ENCODE assay signal across 19 cellular contexts in genomic region chr20:50891138-50891537, GRCh38. TPM values are rescaled to one million over a fixed set of nuclear protein-coding genes. Genes with fewer than 3 reads are reported as not detected.
DNase-seq lines count a peak whose midpoint lies in the region; TF ChIP-seq lines count a peak whose summit lies in the region.
"Had no signal": no experiment of that assay in that cellular context is flagged by ENCODE, and none has a peak within 500 bp of the region (broad histone marks: within the 10 kb centered on the region; RNA-seq: fewer than 3 reads in every experiment).

No MANE protein-coding gene starts in this region.

- H2AFZ ChIP-seq in fibroblast of lung (ENCODE audit: low read length) = no peak overlapping the region

- no peak overlapping the region for H3K4me2 ChIP-seq in fibroblast of lung (ENCODE audit: extremely low read depth, insufficient read depth, low read length)

- TF ChIP-seq CTCF in cardiac muscle cell (IDR thresholded peaks at IDR 0.05; ENCODE audit: low read depth, low read length) (no peak), left ventricle myocardium inferior (IDR thresholded peaks at IDR 0.05; ENCODE audit: borderline replicate concordance) (no peak), fibroblast of lung (conservative IDR thresholded peaks at IDR 0.05 in 1 of 2, IDR thresholded peaks at IDR 0.05 in 1 of 2; ENCODE audit: low read depth in 1 of 2, low read length in 2 of 2) (no peak)

- H3K9me3 ChIP-seq in cardiac muscle cell (ENCODE audit: low read depth) (no peaks in the 10 kb centered on the region), left ventricle myocardium inferior (replicated peaks) (no peaks in the 10 kb centered on the region), fibroblast of lung (ENCODE audit: control insufficient read depth, insufficient read depth, low read depth, low read length) (no peaks in the 10 kb centered on the region)
- H3K9me3 ChIP-seq: breast epithelium, HAP-1, neutrophil, testis had no signal

- H3K27me3 ChIP-seq in cardiac muscle cell = no peaks in the 10 kb centered on the region
- no peaks in the 10 kb centered on the region for H3K27me3 ChIP-seq in left ventricle myocardium inferior (ENCODE audit: low read depth)
- no peaks in the 10 kb centered on the region for H3K27me3 ChIP-seq in fibroblast of lung (ENCODE audit: control insufficient read depth, insufficient read depth, low read length)
- H3K27me3 ChIP-seq: breast epithelium, neutrophil, testis had no signal

- no peaks in the 10 kb centered on the region for H4K20me1 ChIP-seq in fibroblast of lung (ENCODE audit: control insufficient read depth, extremely low read depth, insufficient read depth, low read length)

- H3K27ac ChIP-seq in cardiac muscle cell = peak overlapping the region; percentile 43
- H3K27ac ChIP-seq in left ventricle myocardium inferior (replicated peaks) = no peak overlapping the region
- no peak overlapping the region for H3K27ac ChIP-seq in fibroblast of lung (ENCODE audit: insufficient read depth, low read length)
- H3K27ac ChIP-seq: breast epithelium, neutrophil, testis, VCaP had no signal

- DNase-seq in cardiac muscle cell (ENCODE audit: low read depth in 1 of 2, low spot score in 1 of 2) (peak in 1 of 2 donors; percentile 11), left ventricle myocardium inferior (no peak), fibroblast of lung (ENCODE audit: low read depth in 2 of 2) (peak; percentile 22 to 26), superior temporal gyrus (ENCODE audit: extremely low spot score) (peak; percentile 33), putamen (ENCODE audit: low spot score) (no peak), NAMALWA (ENCODE audit: low spot score) (no peak), NCI-H128 (lab: John Stamatoyannopoulos, UW; ENCODE audit: unreplicated experiment) (no peak)
- DNase-seq: GDM1; hypothalamus; NCI-H82; right cardiac atrium; RPMI8226; stimulated activated CD4-positive, alpha-beta T cell treated with anti-CD3 and anti-CD28 coated beads, Interleukin-2, amount 100 ng/mL, for 24 hours had no signal

- H3K4me1 ChIP-seq in cardiac muscle cell (ENCODE audit: low read depth) (no peaks in the 10 kb centered on the region), left ventricle myocardium inferior (peaks cover 12% of the 10 kb centered on the region), fibroblast of lung (ENCODE audit: control insufficient read depth, extremely low read depth, insufficient read depth, low read length) (no peaks in the 10 kb centered on the region)
- H3K4me1 ChIP-seq: breast epithelium, HAP-1, testis had no signal

- H3K4me3 ChIP-seq in cardiac muscle cell (no peak overlapping the region), left ventricle myocardium inferior (no peak overlapping the region), fibroblast of lung (replicated peaks in 1 of 4; ENCODE audit: control extremely low read depth in 1 of 4, insufficient read depth in 1 of 4, low read depth in 3 of 4, low read length in 4 of 4) (no peak overlapping the region)
- H3K4me3 ChIP-seq: breast epithelium, HAP-1, testis had no signal

- H3K79me2 ChIP-seq in fibroblast of lung (ENCODE audit: control insufficient read depth, insufficient read depth, low read length) = peaks cover 2% of the 10 kb centered on the region

- H3K9ac ChIP-seq in fibroblast of lung (ENCODE audit: insufficient read depth, low read length) = no peak overlapping the region

- H3K36me3 ChIP-seq in cardiac muscle cell (peaks cover 53% of the 10 kb centered on the region), left ventricle myocardium inferior (peaks cover 55% of the 10 kb centered on the region), fibroblast of lung (ENCODE audit: control insufficient read depth, insufficient read depth, low read length) (peaks cover 10% of the 10 kb centered on the region)
- H3K36me3 ChIP-seq: breast epithelium had no signal

- intact Hi-C loops in left ventricle myocardium inferior (cut with micrococcal nuclease) = no loop called here

TF ChIP-seq in PFSK-1, 5 proteins besides CTCF, POLR2A, EP300 and RAD21:
- TF ChIP-seq POLR2AphosphoS5 (IDR thresholded peaks at IDR 0.05; ENCODE audit: low read depth, low read length) (0 out of 2 replicates have a peak, but pooled peaks have one; percentile 13), FOXP2 (optimal IDR thresholded peaks at IDR 0.05; ENCODE audit: borderline replicate concordance, extremely low read depth, extremely low read length, insufficient read depth) (no peak), TAF1 (IDR thresholded peaks at IDR 0.05; ENCODE audit: borderline replicate concordance, insufficient read depth, low read length) (no peak), SIN3A (IDR thresholded peaks at IDR 0.05; ENCODE audit: borderline replicate concordance, insufficient read depth, low read length) (no peak)
- TF ChIP-seq, protein P1, sequence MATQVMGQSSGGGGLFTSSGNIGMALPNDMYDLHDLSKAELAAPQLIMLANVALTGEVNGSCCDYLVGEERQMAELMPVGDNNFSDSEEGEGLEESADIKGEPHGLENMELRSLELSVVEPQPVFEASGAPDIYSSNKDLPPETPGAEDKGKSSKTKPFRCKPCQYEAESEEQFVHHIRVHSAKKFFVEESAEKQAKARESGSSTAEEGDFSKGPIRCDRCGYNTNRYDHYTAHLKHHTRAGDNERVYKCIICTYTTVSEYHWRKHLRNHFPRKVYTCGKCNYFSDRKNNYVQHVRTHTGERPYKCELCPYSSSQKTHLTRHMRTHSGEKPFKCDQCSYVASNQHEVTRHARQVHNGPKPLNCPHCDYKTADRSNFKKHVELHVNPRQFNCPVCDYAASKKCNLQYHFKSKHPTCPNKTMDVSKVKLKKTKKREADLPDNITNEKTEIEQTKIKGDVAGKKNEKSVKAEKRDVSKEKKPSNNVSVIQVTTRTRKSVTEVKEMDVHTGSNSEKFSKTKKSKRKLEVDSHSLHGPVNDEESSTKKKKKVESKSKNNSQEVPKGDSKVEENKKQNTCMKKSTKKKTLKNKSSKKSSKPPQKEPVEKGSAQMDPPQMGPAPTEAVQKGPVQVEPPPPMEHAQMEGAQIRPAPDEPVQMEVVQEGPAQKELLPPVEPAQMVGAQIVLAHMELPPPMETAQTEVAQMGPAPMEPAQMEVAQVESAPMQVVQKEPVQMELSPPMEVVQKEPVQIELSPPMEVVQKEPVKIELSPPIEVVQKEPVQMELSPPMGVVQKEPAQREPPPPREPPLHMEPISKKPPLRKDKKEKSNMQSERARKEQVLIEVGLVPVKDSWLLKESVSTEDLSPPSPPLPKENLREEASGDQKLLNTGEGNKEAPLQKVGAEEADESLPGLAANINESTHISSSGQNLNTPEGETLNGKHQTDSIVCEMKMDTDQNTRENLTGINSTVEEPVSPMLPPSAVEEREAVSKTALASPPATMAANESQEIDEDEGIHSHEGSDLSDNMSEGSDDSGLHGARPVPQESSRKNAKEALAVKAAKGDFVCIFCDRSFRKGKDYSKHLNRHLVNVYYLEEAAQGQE (IDR thresholded peaks at IDR 0.05; ENCODE audit: insufficient read depth in 1 of 2, low read depth in 2 of 2, low read length in 2 of 2) = no peak
TF ChIP-seq in PFSK-1: peak in this region for 1.

RNA-seq across cellular contexts. Expression of gene ADNP, which starts 40.1 kb away (rescaled TPM):
- total RNA-seq in cardiac muscle cell = 31.1 and 50.8 TPM in 2 replicates
- 23.2 and 25.2 TPM in 2 replicates for polyA plus RNA-seq in cardiac muscle cell
- total RNA-seq in left ventricle myocardium inferior = 27.3 TPM
- 29.2 TPM for polyA plus RNA-seq in PFSK-1 (2012; ENCODE audit: insufficient read length, low read depth)
- 32.1 and 40.0 TPM in 2 replicates for total RNA-seq in fibroblast of lung
- polyA plus RNA-seq in fibroblast of lung = 25.7 and 29.4 TPM in 2 replicates
- 33.8 and 34.1 TPM in 2 replicates for polyA plus RNA-seq in fibroblast of lung (2012)
- 35.2 and 46.4 TPM in 2 replicates for polyA minus RNA-seq in fibroblast of lung (ENCODE audit: low replicate concordance)

Comparison
In these comparisons a context has a peak if more than half of its experiments do, and no peak if none do; other contexts are left out.
1. DNase-seq: peak in fibroblast of lung (2 of 2) and superior temporal gyrus (single experiment); none in left ventricle myocardium inferior (single experiment), putamen (single experiment), NAMALWA (single experiment) and NCI-H128 (single experiment).